Comparison of ENCODE assay signal across 20 cellular contexts in the genomic region with DNA sequence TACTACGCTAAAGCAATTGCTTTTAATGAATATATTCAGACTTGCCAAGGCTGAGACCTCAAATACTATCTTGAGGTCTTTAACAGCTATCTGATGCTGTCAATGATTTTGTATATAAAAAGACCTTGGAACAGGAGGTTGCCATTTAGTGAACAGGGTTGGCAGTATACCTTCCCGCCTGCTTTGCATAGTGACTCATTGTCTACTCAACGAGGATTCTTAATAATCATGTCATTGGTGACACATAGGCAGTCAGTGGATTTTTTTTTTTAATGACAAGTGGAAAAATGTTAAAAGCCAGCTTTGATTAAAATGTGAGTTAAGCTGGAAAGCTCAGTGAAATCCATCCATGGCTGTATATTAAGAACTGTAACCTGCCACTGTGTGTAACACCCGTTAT.
"Had no signal": no experiment of that assay in that cellular context is flagged by ENCODE, and none has a peak within 500 bp of the region (broad histone marks: within the 10 kb centered on the region; RNA-seq: fewer than 3 reads in every experiment).

No MANE protein-coding gene starts in this region.

- H3K4me1 ChIP-seq: gastrocnemius medialis, heart right ventricle, left lung, right lobe of liver had no signal

- DNase-seq: activated B cell treated with CpG ODN at 0.5 μM for 24 hours; activated CD4-positive, alpha-beta T cell treated with anti-CD3 and anti-CD28 coated beads, Interleukin-2, amount 50 U/mL, for 4 hours; activated gamma-delta T cell; activated naive CD8-positive, alpha-beta T cell treated with anti-CD3 and anti-CD28 coated beads, Interleukin-2, amount 10 ng/mL, durations not matched to agents 7 days and 5 days; activated T-cell treated with anti-CD3 and anti-CD28 coated beads, Interleukin-2, amount 50 U/mL, for 4 hours; aorta; gastrocnemius medialis; heart right ventricle; islet precursor cell; left lung; mesenchymal stem cell; occipital lobe; right lobe of liver; substantia nigra; trophoblast cell had no signal

- H3K27me3 ChIP-seq: cardiac muscle cell, gastrocnemius medialis, left lung, right lobe of liver had no signal

- H3K4me3 ChIP-seq: cardiac muscle cell, gastrocnemius medialis, heart right ventricle, left lung, prostate gland, right lobe of liver had no signal

- H3K9me3 ChIP-seq: prostate gland, right lobe of liver had no signal

- H3K27ac ChIP-seq: cardiac muscle cell, gastrocnemius medialis, heart right ventricle, left lung, prostate gland, right lobe of liver had no signal

- H3K27me3 Mint-ChIP-seq: activated B cell treated with CpG ODN at 0.5 μM for 24 hours; activated naive CD8-positive, alpha-beta T cell treated with anti-CD3 and anti-CD28 coated beads, Interleukin-2, amount 10 ng/mL, durations not matched to agents 7 days and 5 days; natural killer cell treated with Interleukin-12 subunit alpha and Interleukin-12 subunit beta and Interleukin-15 and Interleukin-18, amount 100 ng/mL, for 72 hours; stimulated activated memory B cell treated with anti-CD40 and anti-IgM and Interleukin-4, amounts not matched to agents 10 μg/mL and 1 μg/mL and 100 μg/mL, for 72 hours had no signal

- ATAC-seq: activated T-cell treated with anti-CD3 and anti-CD28 coated beads, Interleukin-2, amount 50 U/mL, for 4 hours; gastrocnemius medialis; heart right ventricle; left lung; natural killer cell treated with Interleukin-12 subunit alpha and Interleukin-12 subunit beta and Interleukin-15 and Interleukin-18, amount 100 ng/mL, for 72 hours; right lobe of liver; stimulated activated memory B cell treated with anti-CD40 and anti-IgM and Interleukin-4, amounts not matched to agents 10 μg/mL and 1 μg/mL and 100 μg/mL, for 72 hours had no signal

- H3K27ac Mint-ChIP-seq: activated B cell treated with CpG ODN at 0.5 μM for 24 hours; activated naive CD8-positive, alpha-beta T cell treated with anti-CD3 and anti-CD28 coated beads, Interleukin-2, amount 10 ng/mL, durations not matched to agents 7 days and 5 days; natural killer cell treated with Interleukin-12 subunit alpha and Interleukin-12 subunit beta and Interleukin-15 and Interleukin-18, amount 100 ng/mL, for 72 hours; stimulated activated memory B cell treated with anti-CD40 and anti-IgM and Interleukin-4, amounts not matched to agents 10 μg/mL and 1 μg/mL and 100 μg/mL, for 72 hours; T-helper 1 cell treated with Interleukin-12 subunit alpha and Interleukin-12 subunit beta and Interleukin-4 antibody, amounts not matched to agents 30 μg/mL and 1 μg/mL, for 36 hours had no signal

- H3K36me3 ChIP-seq: cardiac muscle cell, gastrocnemius medialis, heart right ventricle, left lung, prostate gland, right lobe of liver had no signal

- H3K9me3 Mint-ChIP-seq: activated B cell treated with CpG ODN at 0.5 μM for 24 hours; natural killer cell treated with Interleukin-12 subunit alpha and Interleukin-12 subunit beta and Interleukin-15 and Interleukin-18, amount 100 ng/mL, for 72 hours had no signal

- H3K4me3 Mint-ChIP-seq: activated B cell treated with CpG ODN at 0.5 μM for 24 hours; activated naive CD8-positive, alpha-beta T cell treated with anti-CD3 and anti-CD28 coated beads, Interleukin-2, amount 10 ng/mL, durations not matched to agents 7 days and 5 days; activated T-cell treated with anti-CD3 and anti-CD28 coated beads, Interleukin-2, amount 50 U/mL, for 4 hours; natural killer cell treated with Interleukin-12 subunit alpha and Interleukin-12 subunit beta and Interleukin-15 and Interleukin-18, amount 100 ng/mL, for 72 hours; stimulated activated memory B cell treated with anti-CD40 and anti-IgM and Interleukin-4, amounts not matched to agents 10 μg/mL and 1 μg/mL and 100 μg/mL, for 72 hours; T-helper 1 cell treated with Interleukin-12 subunit alpha and Interleukin-12 subunit beta and Interleukin-4 antibody, amounts not matched to agents 30 μg/mL and 1 μg/mL, for 36 hours had no signal

- H3K36me3 Mint-ChIP-seq: natural killer cell treated with Interleukin-12 subunit alpha and Interleukin-12 subunit beta and Interleukin-15 and Interleukin-18, amount 100 ng/mL, for 72 hours had no signal

- H3K4me1 Mint-ChIP-seq: activated B cell treated with CpG ODN at 0.5 μM for 24 hours; activated naive CD8-positive, alpha-beta T cell treated with anti-CD3 and anti-CD28 coated beads, Interleukin-2, amount 10 ng/mL, durations not matched to agents 7 days and 5 days; stimulated activated memory B cell treated with anti-CD40 and anti-IgM and Interleukin-4, amounts not matched to agents 10 μg/mL and 1 μg/mL and 100 μg/mL, for 72 hours had no signal
